Comparison of ENCODE assay signal across 26 cellular contexts in the genomic region with DNA sequence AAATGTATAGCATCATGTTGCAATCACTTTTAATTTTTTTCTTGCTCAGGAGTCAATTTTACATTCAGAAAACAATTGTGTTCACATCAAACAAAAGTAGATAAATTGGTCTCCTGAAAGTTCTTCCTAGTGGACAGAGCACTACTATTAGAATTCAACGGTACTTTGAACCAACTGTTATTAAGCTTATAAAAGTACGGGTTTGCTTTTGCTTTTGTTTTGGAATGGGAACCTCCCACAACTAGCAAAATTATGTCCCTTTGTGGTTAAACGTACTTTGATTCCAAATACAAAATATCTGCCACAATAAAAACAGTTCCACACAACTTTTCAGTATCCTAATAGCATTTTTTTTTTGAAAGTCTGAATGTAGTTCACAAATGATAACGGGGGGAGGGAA. TPM values are rescaled to one million over a fixed set of nuclear protein-coding genes. Genes with fewer than 3 reads are reported as not detected.
"Had no signal": no experiment of that assay in that cellular context is flagged by ENCODE, and none has a peak within 500 bp of the region (broad histone marks: within the 10 kb centered on the region; RNA-seq: fewer than 3 reads in every experiment).

No MANE protein-coding gene starts in this region.

- H3K4me1 Mint-ChIP-seq: immature natural killer cell; naive thymus-derived CD8-positive, alpha-beta T cell; nephron; stimulated activated memory B cell treated with anti-CD40 and anti-IgM and Interleukin-4, amounts not matched to agents 10 μg/mL and 1 μg/mL and 100 μg/mL, for 72 hours; stimulated activated naive CD8-positive, alpha-beta T cell treated with anti-CD3 and anti-CD28 coated beads, Interleukin-15, amount 100 ng/mL, for 72 hours had no signal

- H3K9me3 ChIP-seq: left lung, lower lobe of right lung, pancreas, prostate gland, sigmoid colon, uterus had no signal

- H3K36me3 ChIP-seq: left lung, lower lobe of right lung, pancreas, prostate gland, sigmoid colon, spleen, uterus had no signal

- H3K36me3 Mint-ChIP-seq: immature natural killer cell, type B pancreatic cell had no signal

- H3K4me1 ChIP-seq: left lung, lower lobe of right lung, pancreas, prostate gland, sigmoid colon, spleen, uterus had no signal

- H3K27ac Mint-ChIP-seq: immature natural killer cell; nephron; stimulated activated memory B cell treated with anti-CD40 and anti-IgM and Interleukin-4, amounts not matched to agents 10 μg/mL and 1 μg/mL and 100 μg/mL, for 72 hours; stimulated activated naive CD8-positive, alpha-beta T cell treated with anti-CD3 and anti-CD28 coated beads, Interleukin-15, amount 100 ng/mL, for 72 hours; type B pancreatic cell had no signal

- H3K4me3 ChIP-seq: left lung, lower lobe of right lung, pancreas, prostate gland, sigmoid colon, spleen, tibial nerve, uterus had no signal

- H3K27me3 Mint-ChIP-seq: stimulated activated naive CD8-positive, alpha-beta T cell treated with anti-CD3 and anti-CD28 coated beads, Interleukin-15, amount 100 ng/mL, for 72 hours; type B pancreatic cell had no signal

- ATAC-seq: left colon; left lung; lower lobe of right lung; naive thymus-derived CD8-positive, alpha-beta T cell; pancreas; right cardiac atrium; stimulated activated memory B cell treated with anti-CD40 and anti-IgM and Interleukin-4, amounts not matched to agents 10 μg/mL and 1 μg/mL and 100 μg/mL, for 72 hours; stimulated activated naive CD8-positive, alpha-beta T cell treated with anti-CD3 and anti-CD28 coated beads, Interleukin-15, amount 100 ng/mL, for 72 hours had no signal

- H3K27me3 ChIP-seq: left lung, pancreas, sigmoid colon, spleen, tibial nerve, uterus had no signal

- H3K27ac ChIP-seq: left lung, lower lobe of right lung, pancreas, prostate gland, sigmoid colon, spleen, tibial nerve, uterus had no signal

- DNase-seq: hypothalamus; immature natural killer cell; kidney; left colon; left lung; lower lobe of right lung; mammary epithelial cell; mesenchymal stem cell; naive thymus-derived CD8-positive, alpha-beta T cell; pancreas; posterior cingulate gyrus; retina; right cardiac atrium; sigmoid colon; small intestine; spleen; stimulated activated CD4-positive, alpha-beta T cell treated with anti-CD3 and anti-CD28 coated beads, Interleukin-4, amount 100 ng/mL, for 24 hours; stimulated activated naive CD4-positive, alpha-beta T cell treated with Interleukin-2 at 50 U/mL for 16 hours; stimulated activated naive CD8-positive, alpha-beta T cell treated with anti-CD3 and anti-CD28 coated beads, Interleukin-15, amount 100 ng/mL, for 72 hours; substantia nigra; uterus had no signal

- H3K4me3 Mint-ChIP-seq: immature natural killer cell; naive thymus-derived CD8-positive, alpha-beta T cell; nephron; stimulated activated memory B cell treated with anti-CD40 and anti-IgM and Interleukin-4, amounts not matched to agents 10 μg/mL and 1 μg/mL and 100 μg/mL, for 72 hours; stimulated activated naive CD8-positive, alpha-beta T cell treated with anti-CD3 and anti-CD28 coated beads, Interleukin-15, amount 100 ng/mL, for 72 hours; type B pancreatic cell had no signal

RNA-seq across cellular contexts. Expression of a gene that starts 8.6 kb away (rescaled TPM):
- total RNA-seq: naive thymus-derived CD8-positive, alpha-beta T cell had no signal
- polyA plus RNA-seq: immature natural killer cell; naive thymus-derived CD8-positive, alpha-beta T cell had no signal
